In the genomic region with DNA sequence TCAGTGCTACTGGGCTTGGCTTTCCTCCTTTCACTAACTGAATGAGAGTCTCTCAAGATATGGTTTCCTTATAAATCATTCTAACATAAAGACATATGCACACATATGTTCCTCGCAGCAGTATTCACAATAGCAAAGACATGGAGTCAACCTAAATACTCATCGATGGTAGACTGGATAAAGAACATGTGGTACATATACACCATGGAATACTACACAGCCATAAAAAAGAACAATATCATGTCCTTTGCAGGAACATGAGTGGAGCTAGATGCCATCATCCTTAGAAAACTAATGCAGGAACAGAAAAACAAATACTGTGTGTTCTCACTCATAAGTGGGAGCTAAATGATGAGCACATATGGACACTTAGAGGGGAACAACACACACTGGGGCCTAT, we compare ENCODE assay signal across 39 cellular contexts. TPM values are rescaled to one million over a fixed set of nuclear protein-coding genes. Genes with fewer than 3 reads are reported as not detected.
"Had no signal": no experiment of that assay in that cellular context is flagged by ENCODE, and none has a peak within 500 bp of the region (broad histone marks: within the 10 kb centered on the region; RNA-seq: fewer than 3 reads in every experiment).

No MANE protein-coding gene starts in this region.

- H3K27me3 ChIP-seq: MG63 had no signal

- H3K36me3 ChIP-seq: MG63 had no signal

- H3K4me3 ChIP-seq: MG63 had no signal

- H3K9me3 ChIP-seq: MG63 had no signal

- DNase-seq: Karpas-422, Kasumi-1, MG63, MM.1S, MV-4-11, NCI-H1048, NCI-H1092, NCI-H1092 treated with DMSO at 0.1 percent for 48 hours, NCI-H1105, NCI-H1105 treated with DMSO at 0.1 percent for 48 hours, NCI-H1417, NCI-H1417 treated with DMSO at 0.1 percent for 48 hours, NCI-H1436, NCI-H1436 treated with DMSO at 0.1 percent for 48 hours, NCI-H146, NCI-H1694, NCI-H1694 treated with DMSO at 0.1 percent for 48 hours, NCI-H187, NCI-H187 treated with DMSO at 0.1 percent for 48 hours, NCI-H1930, NCI-H2029, NCI-H2029 treated with DMSO at 0.1 percent for 48 hours, NCI-H2081, NCI-H2081 treated with DMSO at 0.1 percent for 48 hours, NCI-H2107, NCI-H2171, NCI-H2171 treated with DMSO at 0.1 percent for 48 hours, NCI-H2227 treated with DMSO at 0.1 percent for 48 hours, NCI-H226, NCI-H345, NCI-H446, NCI-H446 treated with DMSO at 0.1 percent for 48 hours, NCI-H510A, NCI-H510A treated with DMSO at 0.1 percent for 48 hours, NCI-H524 had no signal

RNA-seq across cellular contexts. Expression of a gene that starts 32.5 kb away (rescaled TPM):
- total RNA-seq: LHCN-M2, M059J, MCF 10A, NCI-H460 had no signal
